ENCODE assay signal across 15 cellular contexts in the genomic region with DNA sequence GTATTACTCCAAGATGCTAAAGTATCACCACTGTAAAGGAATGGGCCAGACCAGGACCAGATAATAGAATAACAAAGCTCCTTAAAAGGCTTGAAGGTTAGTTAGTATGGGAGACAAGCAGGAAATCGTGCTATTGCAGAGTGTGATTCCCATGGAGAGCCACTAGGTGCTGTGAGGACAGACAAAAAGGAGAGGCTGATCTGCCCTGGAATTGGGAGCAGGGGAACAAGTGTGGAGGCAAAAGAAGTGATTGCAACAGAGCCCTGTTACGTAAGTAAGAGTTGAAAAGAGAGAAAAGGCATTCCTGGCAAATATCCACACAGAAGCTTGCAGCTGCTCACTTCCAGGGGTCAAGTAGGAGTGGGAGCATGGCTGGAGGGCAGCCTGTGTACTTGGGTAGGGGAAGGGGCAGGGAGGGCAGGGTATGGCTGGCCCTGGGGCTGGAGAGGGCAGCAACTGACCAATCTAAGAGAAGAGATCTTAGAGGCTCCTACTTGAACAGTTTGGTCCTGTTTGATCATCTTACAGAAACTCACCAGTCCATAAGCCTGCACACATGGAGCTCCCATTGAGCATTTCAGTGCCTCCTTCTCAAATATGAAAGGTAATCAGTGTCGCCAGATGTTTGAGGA.
A peak's percentile ranks its signal among the peaks of the same experiment; 100 is the strongest.
DNase-seq lines count a peak whose midpoint lies in the region; ATAC-seq, FAIRE-seq and TF ChIP-seq lines count a peak whose summit lies in the region.
"Had no signal": no experiment of that assay in that cellular context is flagged by ENCODE, and none has a peak within 500 bp of the region (broad histone marks: within the 10 kb centered on the region; RNA-seq: fewer than 3 reads in every experiment).

No MANE protein-coding gene starts in this region.

- no peak for TF ChIP-seq POLR2A in GM12878 (IDR thresholded peaks at IDR 0.05; ENCODE audit: low read depth, low read length)
- no peak for TF ChIP-seq POLR2A in HepG2 (IDR thresholded peaks at IDR 0.05; ENCODE audit: insufficient read depth in 1 of 2, low read depth in 2 of 2, low read length in 2 of 2)

- in situ Hi-C loops in KBM-7 (cut with MboI; ENCODE audit: low pct_unique_long_range_greater_than_20kb, low sequenced_read_pairs): no loop called here
- in situ Hi-C loops in GM12878 (cut with MboI): no loop called here
- in situ Hi-C loops in HepG2 (cut with HindIII; ENCODE audit: extremely low pct_ligation_motif_present, low pct_unique_long_range_greater_than_20kb): loop anchor here (10.0 kb wide), 1 partner anchor 198 kb away; no protein-coding TSS in a partner anchor

- no peaks in the 10 kb centered on the region for H4K20me1 ChIP-seq in DND-41 (ENCODE audit: insufficient read depth, low read length)
- no peaks in the 10 kb centered on the region for H4K20me1 ChIP-seq in GM12878 (ENCODE audit: control insufficient read depth, insufficient read depth)
- H4K20me1 ChIP-seq in HepG2 (ENCODE audit: insufficient read depth, low read length): no peaks in the 10 kb centered on the region

- SMC1A ChIA-PET in GM12878 (lab: Charles Lee; ENCODE audit: uncharacterized antibody, unreplicated experiment): interaction anchor here (0.7 to 1.9 kb wide), 3 partner anchors 16 to 49 kb away, joined by 3 to 10 read pairs (median 3); no protein-coding TSS in a partner anchor

- H3K27me3 ChIP-seq in DND-41 (ENCODE audit: insufficient read depth, low read length, poor library complexity): no peaks in the 10 kb centered on the region
- H3K27me3 ChIP-seq in GM12878 (replicated peaks in 1 of 2; ENCODE audit: control insufficient read depth in 2 of 2, insufficient read depth in 2 of 2, low read length in 1 of 2): no peaks in the 10 kb centered on the region
- no peaks in the 10 kb centered on the region for H3K27me3 ChIP-seq in HepG2 (ENCODE audit: control insufficient read depth in 1 of 2, insufficient read depth in 2 of 2, low read length in 2 of 2)

- intact Hi-C loops in GM12878 (cut with micrococcal nuclease; ENCODE audit: unreplicated experiment): no loop called here
- intact Hi-C loops in HepG2 (cut with micrococcal nuclease; ENCODE audit: unreplicated experiment): loop anchor here (5.0 kb wide), 1 partner anchor 135 kb away; no protein-coding TSS in a partner anchor

- CTCF ChIA-PET in GM12878 (lab: Yijun Ruan, JAX): interaction anchor here (1.0 to 1.4 kb wide), 2 partner anchors 45 to 66 kb away, joined by 3 to 4 read pairs; no protein-coding TSS in a partner anchor
- CTCF ChIA-PET in HepG2 (lab: Yijun Ruan, JAX; ENCODE audit: low intra/inter-chr PET ratio, low total read pairs): interaction anchor here (1.9 kb wide), 1 partner anchor 51 kb away, joined by 7 read pairs; no protein-coding TSS in a partner anchor

- DNase-seq in DND-41 (no peak), KBM-7 (peak; percentile 1), GM12878 (ENCODE audit: low read depth, low spot score) (no peak), HepG2 (ENCODE audit: low spot score) (peak; percentile 37), SKM-1 (lab: John Stamatoyannopoulos, UW; ENCODE audit: unreplicated experiment) (no peak), omental fat pad (ENCODE audit: low spot score) (no peak)
- no peak for DNase-seq in stimulated activated CD4-positive, alpha-beta T cell treated with anti-CD3 and anti-CD28 coated beads, Interleukin-4, amount 100 ng/mL, for 24 hours
- DNase-seq: DMS79 treated with DMSO at 0.1 percent for 48 hours, esophagus squamous epithelium, left ventricle myocardium superior, NCI-H1048 had no signal

- BruUV-seq in GM12878 (replicated peaks; lab: Mats Ljungman, UMichigan) (no TSS peak), HepG2 (replicated peaks; lab: Mats Ljungman, UMichigan) (no TSS peak)

- H3K9ac ChIP-seq in DND-41 (ENCODE audit: low read depth, low read length) (no peak overlapping the region), GM12878 (ENCODE audit: control insufficient read depth, insufficient read depth, low read length) (no peak overlapping the region), HepG2 (ENCODE audit: insufficient read depth, low read depth, low read length) (no peak overlapping the region)

- H2AFZ ChIP-seq in DND-41 (ENCODE audit: low read depth, low read length) (no peak overlapping the region), GM12878 (ENCODE audit: control insufficient read depth, low read depth, low read length) (no peak overlapping the region), HepG2 (ENCODE audit: low read length) (no peak overlapping the region)

- no peak for ATAC-seq in DND-41 (ENCODE audit: insufficient read depth, low read depth)
- ATAC-seq in GM12878: no peak
- peak; percentile 71 for ATAC-seq in HepG2
- ATAC-seq in omental fat pad (ENCODE audit: low FRiP score): no peak
- ATAC-seq in HG02884 (IDR thresholded peaks at IDR 0.05; ENCODE audit: unreplicated experiment): no peak
- ATAC-seq: left ventricle myocardium superior, Panc1 had no signal

- no peak for TF ChIP-seq RAD21 in GM12878 (IDR thresholded peaks at IDR 0.05; ENCODE audit: insufficient read depth, low read depth, low read length)
- TF ChIP-seq RAD21 in HepG2 (CRISPR knock-in tag; IDR thresholded peaks at IDR 0.05): no peak

- H3K27ac ChIP-seq in DND-41 (ENCODE audit: low read length): no peak overlapping the region
- no peak overlapping the region for H3K27ac ChIP-seq in GM12878 (ENCODE audit: control insufficient read depth, insufficient read depth)
- no peak overlapping the region for H3K27ac ChIP-seq in HepG2 (ENCODE audit: extremely low read length, insufficient read depth, low read length)
- H3K27ac ChIP-seq: esophagus squamous epithelium, prostate gland, thoracic aorta had no signal

- H3K4me3 ChIP-seq in DND-41 (ENCODE audit: low read depth in 1 of 2, low read length in 2 of 2) (no peak overlapping the region), GM12878 (no peak overlapping the region), HepG2 (replicated peaks in 1 of 3; ENCODE audit: insufficient read depth in 1 of 3, low read depth in 2 of 3, low read length in 3 of 3) (no peak overlapping the region)
- H3K4me3 ChIP-seq: esophagus squamous epithelium, prostate gland, thoracic aorta had no signal

- 68% methylated on average over 3 of the region's 3 CpGs for WGBS in GM12878 (ENCODE audit: insufficient coverage, insufficient replicate concordance, low lambda C conversion rate, missing lambda C conversion rate)
- 1% methylated on average over 3 of the region's 3 CpGs for WGBS in HepG2 (ENCODE audit: low lambda C conversion rate)

- H3K4me2 ChIP-seq in DND-41 (ENCODE audit: insufficient read depth, low read length) (no peak overlapping the region), GM12878 (ENCODE audit: control insufficient read depth, insufficient read depth) (no peak overlapping the region), HepG2 (ENCODE audit: low read depth, low read length) (no peak overlapping the region)

- TF ChIP-seq CTCF in DND-41 (IDR thresholded peaks at IDR 0.05; ENCODE audit: borderline replicate concordance, extremely low read depth, low read length, poor library complexity, severe bottlenecking): peak; percentile 37
- TF ChIP-seq CTCF in GM12878 (IDR thresholded peaks at IDR 0.05 in 2 of 3, conservative IDR thresholded peaks at IDR 0.05 in 1 of 3; ENCODE audit: control insufficient read depth in 2 of 3, extremely low read depth in 1 of 3, insufficient read depth in 1 of 3, low read depth in 3 of 3, low read length in 3 of 3): peak in 2 of 3 experiments; percentile 20 to 35; a peak in 1 of 6 replicates
- no peak for TF ChIP-seq CTCF in HepG2 (CRISPR knock-in tag; IDR thresholded peaks at IDR 0.05)
- TF ChIP-seq CTCF in omental fat pad (IDR thresholded peaks at IDR 0.05): no peak

- H3K9me3 ChIP-seq in DND-41 (ENCODE audit: insufficient read depth, low read length, severe bottlenecking) (no peaks in the 10 kb centered on the region), GM12878 (replicated peaks; ENCODE audit: control insufficient read depth, insufficient read depth, low read length) (no peaks in the 10 kb centered on the region; the same call in 2 of the 3 replicates), HepG2 (ENCODE audit: low read length) (no peaks in the 10 kb centered on the region)
- H3K9me3 ChIP-seq: esophagus squamous epithelium, prostate gland had no signal

- H3K79me2 ChIP-seq in DND-41 (ENCODE audit: insufficient read depth, low read length) (no peaks in the 10 kb centered on the region), GM12878 (ENCODE audit: control insufficient read depth, insufficient read depth, low read length) (no peaks in the 10 kb centered on the region), HepG2 (ENCODE audit: insufficient read depth, low read length) (no peaks in the 10 kb centered on the region)

- FAIRE-seq in GM12878 (lab: Jason Lieb, UNC) (no peak), HepG2 (lab: Jason Lieb, UNC) (no peak)

- TF ChIP-seq EP300 in GM12878 (IDR thresholded peaks at IDR 0.05; ENCODE audit: borderline replicate concordance in 1 of 2, control insufficient read depth in 1 of 2, low read depth in 2 of 2, low read length in 2 of 2) (no peak), HepG2 (IDR thresholded peaks at IDR 0.05; ENCODE audit: low read depth in 2 of 2, low read length in 2 of 2) (no peak), HepG2 (CRISPR knock-in tag; IDR thresholded peaks at IDR 0.05; ENCODE audit: borderline replicate concordance) (no peak)

- POLR2A ChIA-PET in GM12878 (lab: Charles Lee) (no interaction called here), HepG2 (lab: Yijun Ruan, JAX) (no interaction called here)

- H3K4me1 ChIP-seq in DND-41 (ENCODE audit: insufficient read depth, low read length): no peaks in the 10 kb centered on the region
- H3K4me1 ChIP-seq in GM12878 (ENCODE audit: control insufficient read depth, insufficient read depth, low read length): no peaks in the 10 kb centered on the region
- no peaks in the 10 kb centered on the region for H3K4me1 ChIP-seq in HepG2 (ENCODE audit: insufficient read depth, low read length)
- H3K4me1 ChIP-seq: esophagus squamous epithelium, prostate gland had no signal

- H3K36me3 ChIP-seq in DND-41 (ENCODE audit: insufficient read depth, low read length) (no peaks in the 10 kb centered on the region), GM12878 (ENCODE audit: control insufficient read depth in 2 of 2, insufficient read depth in 2 of 2, low read length in 1 of 2) (no peaks in the 10 kb centered on the region), HepG2 (replicated peaks in 1 of 2; ENCODE audit: control insufficient read depth in 1 of 2, insufficient read depth in 2 of 2, low read length in 2 of 2) (no peaks in the 10 kb centered on the region)
- H3K36me3 ChIP-seq: esophagus squamous epithelium, prostate gland, thoracic aorta had no signal

- RAD21 ChIA-PET in GM12878 (lab: Charles Lee; ENCODE audit: unreplicated experiment): interaction anchor here (0.8 kb wide), 1 partner anchor 87 kb away, joined by 3 read pairs; no protein-coding TSS in a partner anchor

TF ChIP-seq in GM12878, 131 proteins besides CTCF, POLR2A, EP300 and RAD21 (continues in another document):
- no peak for TF ChIP-seq DPF2 (IDR thresholded peaks at IDR 0.05)
- no peak for TF ChIP-seq CREM (IDR thresholded peaks at IDR 0.05; ENCODE audit: low read depth)
- no peak for TF ChIP-seq SMC3 (IDR thresholded peaks at IDR 0.05; ENCODE audit: borderline replicate concordance, low read length)

TF ChIP-seq in HepG2, 621 proteins besides CTCF, POLR2A, EP300 and RAD21:
- TF ChIP-seq CEBPB (IDR thresholded peaks at IDR 0.05; ENCODE audit: borderline replicate concordance, low read depth, low read length) (peak; percentile 49; the same call in 1 of the 2 replicates), CEBPG (CRISPR knock-in tag; IDR thresholded peaks at IDR 0.05) (peak; percentile 54; the same call in 1 of the 2 replicates), EED (CRISPR knock-in tag; IDR thresholded peaks at IDR 0.05) (no peak)

Comparison
In these comparisons a context has a peak if more than half of its experiments do, and no peak if none do; other contexts are left out.
1. DNase-seq: peak in KBM-7 (single experiment) and HepG2 (single experiment); none in DND-41 (single experiment), GM12878 (single experiment), SKM-1 (single experiment), omental fat pad (single experiment) and stimulated activated CD4-positive, alpha-beta T cell treated with anti-CD3 and anti-CD28 coated beads, Interleukin-4, amount 100 ng/mL, for 24 hours (single experiment).
2. CTCF ChIP-seq: peak in DND-41 (single experiment) and GM12878 (2 of 3); none in HepG2 (single experiment) and omental fat pad (0 of 3).